ENCODE assay signal across 28 cellular contexts in genomic region chr2:162963156-162963555, GRCh38.
"Had no signal": no experiment of that assay in that cellular context is flagged by ENCODE, and none has a peak within 500 bp of the region (broad histone marks: within the 10 kb centered on the region; RNA-seq: fewer than 3 reads in every experiment).

No MANE protein-coding gene starts in this region.

- H3K4me3 ChIP-seq: pancreas, prostate gland, right lobe of liver, sigmoid colon, suprapubic skin, testis, tibial artery, transverse colon, upper lobe of right lung, uterus had no signal

- H3K27me3 ChIP-seq: neutrophil, pancreas, right lobe of liver, sigmoid colon, suprapubic skin, testis, tibial artery, transverse colon, upper lobe of right lung, uterus had no signal

- H3K4me3 Mint-ChIP-seq: naive thymus-derived CD8-positive, alpha-beta T cell; natural killer cell treated with Interleukin-12 subunit alpha and Interleukin-12 subunit beta and Interleukin-15 and Interleukin-18, amount 100 ng/mL, for 72 hours; nephron progenitor cell; neural crest cell; stimulated activated effector memory CD8-positive, alpha-beta T cell treated with anti-CD3 and anti-CD28 coated beads, Interleukin-12 subunit alpha, Interleukin-12 subunit beta, amount 100 ng/mL, for 72 hours; stimulated activated naive B cell treated with anti-CD40 and anti-IgM and Interleukin-4, amounts not matched to agents 10 μg/mL and 1 μg/mL and 100 μg/mL, for 72 hours; stimulated activated naive CD8-positive, alpha-beta T cell treated with anti-CD3 and anti-CD28 coated beads, Interleukin-15, Interleukin-2, amounts not matched to agents 100 ng/mL and 50 ng/mL, for 24 hours; type B pancreatic cell had no signal

- H3K4me1 Mint-ChIP-seq: naive thymus-derived CD8-positive, alpha-beta T cell; nephron progenitor cell; neural crest cell; stimulated activated effector memory CD8-positive, alpha-beta T cell treated with anti-CD3 and anti-CD28 coated beads, Interleukin-12 subunit alpha, Interleukin-12 subunit beta, amount 100 ng/mL, for 72 hours; stimulated activated naive B cell treated with anti-CD40 and anti-IgM and Interleukin-4, amounts not matched to agents 10 μg/mL and 1 μg/mL and 100 μg/mL, for 72 hours had no signal

- ATAC-seq: naive thymus-derived CD8-positive, alpha-beta T cell; natural killer cell treated with Interleukin-12 subunit alpha and Interleukin-12 subunit beta and Interleukin-15 and Interleukin-18, amount 100 ng/mL, for 72 hours; pancreas; right cardiac atrium; right lobe of liver; stimulated activated effector memory CD8-positive, alpha-beta T cell treated with anti-CD3 and anti-CD28 coated beads, Interleukin-12 subunit alpha, Interleukin-12 subunit beta, amount 100 ng/mL, for 72 hours; stimulated activated naive B cell treated with anti-CD40 and anti-IgM and Interleukin-4, amounts not matched to agents 10 μg/mL and 1 μg/mL and 100 μg/mL, for 72 hours; upper lobe of right lung had no signal

- H3K9me3 ChIP-seq: neutrophil, pancreas, prostate gland, right lobe of liver, sigmoid colon, testis, transverse colon, upper lobe of right lung, uterus had no signal

- H3K27ac Mint-ChIP-seq: naive thymus-derived CD8-positive, alpha-beta T cell; natural killer cell treated with Interleukin-12 subunit alpha and Interleukin-12 subunit beta and Interleukin-15 and Interleukin-18, amount 100 ng/mL, for 72 hours; nephron progenitor cell; stimulated activated effector memory CD8-positive, alpha-beta T cell treated with anti-CD3 and anti-CD28 coated beads, Interleukin-12 subunit alpha, Interleukin-12 subunit beta, amount 100 ng/mL, for 72 hours; stimulated activated naive B cell treated with anti-CD40 and anti-IgM and Interleukin-4, amounts not matched to agents 10 μg/mL and 1 μg/mL and 100 μg/mL, for 72 hours; stimulated activated naive CD8-positive, alpha-beta T cell treated with anti-CD3 and anti-CD28 coated beads, Interleukin-15, Interleukin-2, amounts not matched to agents 100 ng/mL and 50 ng/mL, for 24 hours; type B pancreatic cell had no signal

- H3K4me1 ChIP-seq: pancreas, prostate gland, right lobe of liver, sigmoid colon, suprapubic skin, testis, tibial artery, transverse colon, upper lobe of right lung, uterus had no signal

- DNase-seq: naive thymus-derived CD8-positive, alpha-beta T cell; nephron progenitor cell; nucleus accumbens; pancreas; right cardiac atrium; right lobe of liver; sigmoid colon; small intestine; stimulated activated CD4-positive, alpha-beta T cell treated with anti-CD3 and anti-CD28 coated beads, Interleukin-15, amount 100 ng/mL, for 24 hours; stimulated activated CD4-positive, alpha-beta T cell treated with anti-CD3 and anti-CD28 coated beads, Interleukin-2, amount 100 ng/mL, for 24 hours; stimulated activated CD4-positive, alpha-beta T cell treated with anti-CD3 and anti-CD28 coated beads, Interleukin-2, amount 100 ng/mL, for 48 hours; stimulated activated CD4-positive, alpha-beta T cell treated with anti-CD3 and anti-CD28 coated beads, Interleukin-4, amount 100 ng/mL, for 24 hours; stimulated activated naive B cell treated with anti-CD40 and anti-IgM and Interleukin-4, amounts not matched to agents 10 μg/mL and 1 μg/mL and 100 μg/mL, for 72 hours; stimulated activated naive CD4-positive, alpha-beta T cell treated with Interleukin-2 at 50 U/mL for 16 hours; substantia nigra; testis; tibial artery; transverse colon; upper lobe of right lung; uterus had no signal

- H3K27ac ChIP-seq: neutrophil, pancreas, prostate gland, right lobe of liver, sigmoid colon, suprapubic skin, testis, tibial artery, transverse colon, upper lobe of right lung, uterus had no signal

- H3K36me3 ChIP-seq: neutrophil, pancreas, prostate gland, right lobe of liver, sigmoid colon, suprapubic skin, tibial artery, transverse colon, upper lobe of right lung, uterus had no signal

- H3K27me3 Mint-ChIP-seq: naive thymus-derived CD8-positive, alpha-beta T cell; natural killer cell treated with Interleukin-12 subunit alpha and Interleukin-12 subunit beta and Interleukin-15 and Interleukin-18, amount 100 ng/mL, for 72 hours; stimulated activated naive B cell treated with anti-CD40 and anti-IgM and Interleukin-4, amounts not matched to agents 10 μg/mL and 1 μg/mL and 100 μg/mL, for 72 hours; stimulated activated naive CD8-positive, alpha-beta T cell treated with anti-CD3 and anti-CD28 coated beads, Interleukin-15, Interleukin-2, amounts not matched to agents 100 ng/mL and 50 ng/mL, for 24 hours; type B pancreatic cell had no signal
